Comparison of ENCODE assay signal across 2 cellular contexts in the genomic region with DNA sequence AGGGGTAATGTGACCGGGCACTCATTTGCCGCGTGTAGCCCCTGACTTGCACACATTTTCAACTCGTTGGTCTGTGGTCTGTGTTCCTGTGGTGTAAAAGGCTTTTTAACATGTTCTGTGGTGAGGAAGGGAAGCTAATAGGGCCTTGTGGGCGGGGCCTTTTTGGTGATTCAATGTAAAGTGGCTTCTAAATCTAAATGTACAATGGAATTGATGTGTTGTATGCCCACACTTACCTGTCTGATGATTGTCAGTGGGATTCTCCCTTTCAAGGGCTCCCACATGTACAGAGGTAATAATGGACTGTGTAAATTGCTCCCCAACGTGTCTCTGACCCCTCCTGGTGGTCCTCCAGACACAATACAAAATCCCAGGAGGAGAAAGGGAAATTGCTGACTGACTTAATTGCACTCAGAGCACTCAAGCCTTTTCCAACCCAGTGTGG.
A peak's percentile ranks its signal among the peaks of the same experiment; 100 is the strongest.
TF ChIP-seq lines count a peak whose summit lies in the region.

No MANE protein-coding gene starts in this region.

TF ChIP-seq in HepG2, 621 proteins besides CTCF, POLR2A, EP300 and RAD21 (continued from another document):
- TF ChIP-seq MAFF (IDR thresholded peaks at IDR 0.05; ENCODE audit: low read depth, low read length), result 0 out of 2 replicates have a peak, but pooled peaks have one; percentile 13
- TF ChIP-seq STAG1 (CRISPR knock-in tag; IDR thresholded peaks at IDR 0.05), result peak; percentile 15; the same call in 1 of the 2 replicates
- 0 out of 4 replicates have a peak, but pooled peaks of 1 of the 2 experiments have one; percentile 24 for TF ChIP-seq MAFK (conservative IDR thresholded peaks at IDR 0.05 in 1 of 2, IDR thresholded peaks at IDR 0.05 in 1 of 2; ENCODE audit: low read length in 2 of 2)

TF ChIP-seq in HEK293T, 16 proteins besides CTCF, POLR2A, EP300 and RAD21 (continued from another document):
- TF ChIP-seq, protein P1, sequence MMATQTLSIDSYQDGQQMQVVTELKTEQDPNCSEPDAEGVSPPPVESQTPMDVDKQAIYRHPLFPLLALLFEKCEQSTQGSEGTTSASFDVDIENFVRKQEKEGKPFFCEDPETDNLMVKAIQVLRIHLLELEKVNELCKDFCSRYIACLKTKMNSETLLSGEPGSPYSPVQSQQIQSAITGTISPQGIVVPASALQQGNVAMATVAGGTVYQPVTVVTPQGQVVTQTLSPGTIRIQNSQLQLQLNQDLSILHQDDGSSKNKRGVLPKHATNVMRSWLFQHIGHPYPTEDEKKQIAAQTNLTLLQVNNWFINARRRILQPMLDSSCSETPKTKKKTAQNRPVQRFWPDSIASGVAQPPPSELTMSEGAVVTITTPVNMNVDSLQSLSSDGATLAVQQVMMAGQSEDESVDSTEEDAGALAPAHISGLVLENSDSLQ (IDR thresholded peaks at IDR 0.05), result no peak
- TF ChIP-seq L3MBTL2 (conservative IDR thresholded peaks at IDR 0.05) (no peak), CTBP1 (IDR thresholded peaks at IDR 0.05; ENCODE audit: borderline replicate concordance) (no peak), SUZ12 (IDR thresholded peaks at IDR 0.05) (no peak)
TF ChIP-seq in HEK293T: peak in this region for 0.
